ENCODE assay signal across 1 cellular context in genomic region chr7:130903358-130903974, GRCh38.
TF ChIP-seq lines count a peak whose summit lies in the region.

No MANE protein-coding gene starts in this region.

TF ChIP-seq in HEK293, 187 proteins besides CTCF, POLR2A, EP300 and RAD21 (continued from another document and continues in another):
- no peak for TF ChIP-seq ZNF214 (tag by site-specific recombination; IDR thresholded peaks at IDR 0.05; ENCODE audit: borderline replicate concordance)
- TF ChIP-seq HOXD13 (CRISPR knock-in tag; IDR thresholded peaks at IDR 0.05; ENCODE audit: borderline replicate concordance): no peak
- TF ChIP-seq ZSCAN23 (tag by site-specific recombination; IDR thresholded peaks at IDR 0.05): no peak
- TF ChIP-seq ZNF350 (tag by site-specific recombination; IDR thresholded peaks at IDR 0.05): no peak
- TF ChIP-seq INSM2 (tag by site-specific recombination; IDR thresholded peaks at IDR 0.05): peak; percentile 52
- TF ChIP-seq PBX3 (CRISPR knock-in tag; IDR thresholded peaks at IDR 0.05): no peak
- TF ChIP-seq ZNF169 (tag by site-specific recombination; IDR thresholded peaks at IDR 0.05): no peak
- TF ChIP-seq, protein P1, sequence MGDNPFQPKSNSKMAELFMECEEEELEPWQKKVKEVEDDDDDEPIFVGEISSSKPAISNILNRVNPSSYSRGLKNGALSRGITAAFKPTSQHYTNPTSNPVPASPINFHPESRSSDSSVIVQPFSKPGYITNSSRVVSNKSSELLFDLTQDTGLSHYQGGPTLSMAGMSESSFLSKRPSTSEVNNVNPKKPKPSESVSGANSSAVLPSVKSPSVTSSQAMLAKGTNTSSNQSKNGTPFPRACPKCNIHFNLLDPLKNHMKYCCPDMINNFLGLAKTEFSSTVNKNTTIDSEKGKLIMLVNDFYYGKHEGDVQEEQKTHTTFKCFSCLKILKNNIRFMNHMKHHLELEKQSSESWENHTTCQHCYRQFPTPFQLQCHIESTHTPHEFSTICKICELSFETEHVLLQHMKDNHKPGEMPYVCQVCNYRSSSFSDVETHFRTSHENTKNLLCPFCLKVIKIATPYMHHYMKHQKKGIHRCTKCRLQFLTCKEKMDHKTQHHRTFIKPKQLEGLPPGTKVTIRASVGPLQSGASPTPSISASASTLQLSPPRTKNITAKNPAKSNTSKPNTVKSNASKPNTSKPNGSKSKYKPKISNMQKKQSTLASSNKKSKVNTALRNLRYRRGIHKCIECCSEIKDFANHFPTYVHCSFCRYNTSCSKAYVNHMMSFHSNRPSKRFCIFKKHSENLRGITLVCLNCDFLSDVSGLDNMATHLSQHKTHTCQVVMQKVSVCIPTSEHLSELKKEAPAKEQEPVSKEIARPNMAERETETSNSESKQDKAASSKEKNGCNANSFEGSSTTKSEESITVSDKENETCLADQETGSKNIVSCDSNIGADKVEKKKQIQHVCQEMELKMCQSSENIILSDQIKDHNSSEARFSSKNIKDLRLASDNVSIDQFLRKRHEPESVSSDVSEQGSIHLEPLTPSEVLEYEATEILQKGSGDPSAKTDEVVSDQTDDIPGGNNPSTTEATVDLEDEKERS (tag by site-specific recombination; IDR thresholded peaks at IDR 0.05): no peak
- TF ChIP-seq ZNF292 (tag by site-specific recombination; IDR thresholded peaks at IDR 0.05; ENCODE audit: borderline replicate concordance, low read depth): no peak
- no peak for TF ChIP-seq ZIC2 (tag by site-specific recombination; IDR thresholded peaks at IDR 0.05)
- TF ChIP-seq, protein P2, sequence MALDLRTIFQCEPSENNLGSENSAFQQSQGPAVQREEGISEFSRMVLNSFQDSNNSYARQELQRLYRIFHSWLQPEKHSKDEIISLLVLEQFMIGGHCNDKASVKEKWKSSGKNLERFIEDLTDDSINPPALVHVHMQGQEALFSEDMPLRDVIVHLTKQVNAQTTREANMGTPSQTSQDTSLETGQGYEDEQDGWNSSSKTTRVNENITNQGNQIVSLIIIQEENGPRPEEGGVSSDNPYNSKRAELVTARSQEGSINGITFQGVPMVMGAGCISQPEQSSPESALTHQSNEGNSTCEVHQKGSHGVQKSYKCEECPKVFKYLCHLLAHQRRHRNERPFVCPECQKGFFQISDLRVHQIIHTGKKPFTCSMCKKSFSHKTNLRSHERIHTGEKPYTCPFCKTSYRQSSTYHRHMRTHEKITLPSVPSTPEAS (tag by site-specific recombination; IDR thresholded peaks at IDR 0.05): no peak
- no peak for TF ChIP-seq ZNF561 (tag by site-specific recombination; IDR thresholded peaks at IDR 0.05; ENCODE audit: borderline replicate concordance)
- TF ChIP-seq ZNF629 (tag by site-specific recombination; IDR thresholded peaks at IDR 0.05): peak; percentile 82
- TF ChIP-seq, protein P3, sequence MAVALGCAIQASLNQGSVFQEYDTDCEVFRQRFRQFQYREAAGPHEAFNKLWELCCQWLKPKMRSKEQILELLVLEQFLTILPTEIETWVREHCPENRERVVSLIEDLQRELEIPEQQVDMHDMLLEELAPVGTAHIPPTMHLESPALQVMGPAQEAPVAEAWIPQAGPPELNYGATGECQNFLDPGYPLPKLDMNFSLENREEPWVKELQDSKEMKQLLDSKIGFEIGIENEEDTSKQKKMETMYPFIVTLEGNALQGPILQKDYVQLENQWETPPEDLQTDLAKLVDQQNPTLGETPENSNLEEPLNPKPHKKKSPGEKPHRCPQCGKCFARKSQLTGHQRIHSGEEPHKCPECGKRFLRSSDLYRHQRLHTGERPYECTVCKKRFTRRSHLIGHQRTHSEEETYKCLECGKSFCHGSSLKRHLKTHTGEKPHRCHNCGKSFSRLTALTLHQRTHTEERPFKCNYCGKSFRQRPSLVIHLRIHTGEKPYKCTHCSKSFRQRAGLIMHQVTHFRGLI (tag by site-specific recombination; IDR thresholded peaks at IDR 0.05): no peak
- TF ChIP-seq ZNF76 (tag by site-specific recombination; IDR thresholded peaks at IDR 0.05; ENCODE audit: borderline replicate concordance, low read depth): no peak
- no peak for TF ChIP-seq ZNF10 (tag by site-specific recombination; IDR thresholded peaks at IDR 0.05)
- TF ChIP-seq, protein P4, sequence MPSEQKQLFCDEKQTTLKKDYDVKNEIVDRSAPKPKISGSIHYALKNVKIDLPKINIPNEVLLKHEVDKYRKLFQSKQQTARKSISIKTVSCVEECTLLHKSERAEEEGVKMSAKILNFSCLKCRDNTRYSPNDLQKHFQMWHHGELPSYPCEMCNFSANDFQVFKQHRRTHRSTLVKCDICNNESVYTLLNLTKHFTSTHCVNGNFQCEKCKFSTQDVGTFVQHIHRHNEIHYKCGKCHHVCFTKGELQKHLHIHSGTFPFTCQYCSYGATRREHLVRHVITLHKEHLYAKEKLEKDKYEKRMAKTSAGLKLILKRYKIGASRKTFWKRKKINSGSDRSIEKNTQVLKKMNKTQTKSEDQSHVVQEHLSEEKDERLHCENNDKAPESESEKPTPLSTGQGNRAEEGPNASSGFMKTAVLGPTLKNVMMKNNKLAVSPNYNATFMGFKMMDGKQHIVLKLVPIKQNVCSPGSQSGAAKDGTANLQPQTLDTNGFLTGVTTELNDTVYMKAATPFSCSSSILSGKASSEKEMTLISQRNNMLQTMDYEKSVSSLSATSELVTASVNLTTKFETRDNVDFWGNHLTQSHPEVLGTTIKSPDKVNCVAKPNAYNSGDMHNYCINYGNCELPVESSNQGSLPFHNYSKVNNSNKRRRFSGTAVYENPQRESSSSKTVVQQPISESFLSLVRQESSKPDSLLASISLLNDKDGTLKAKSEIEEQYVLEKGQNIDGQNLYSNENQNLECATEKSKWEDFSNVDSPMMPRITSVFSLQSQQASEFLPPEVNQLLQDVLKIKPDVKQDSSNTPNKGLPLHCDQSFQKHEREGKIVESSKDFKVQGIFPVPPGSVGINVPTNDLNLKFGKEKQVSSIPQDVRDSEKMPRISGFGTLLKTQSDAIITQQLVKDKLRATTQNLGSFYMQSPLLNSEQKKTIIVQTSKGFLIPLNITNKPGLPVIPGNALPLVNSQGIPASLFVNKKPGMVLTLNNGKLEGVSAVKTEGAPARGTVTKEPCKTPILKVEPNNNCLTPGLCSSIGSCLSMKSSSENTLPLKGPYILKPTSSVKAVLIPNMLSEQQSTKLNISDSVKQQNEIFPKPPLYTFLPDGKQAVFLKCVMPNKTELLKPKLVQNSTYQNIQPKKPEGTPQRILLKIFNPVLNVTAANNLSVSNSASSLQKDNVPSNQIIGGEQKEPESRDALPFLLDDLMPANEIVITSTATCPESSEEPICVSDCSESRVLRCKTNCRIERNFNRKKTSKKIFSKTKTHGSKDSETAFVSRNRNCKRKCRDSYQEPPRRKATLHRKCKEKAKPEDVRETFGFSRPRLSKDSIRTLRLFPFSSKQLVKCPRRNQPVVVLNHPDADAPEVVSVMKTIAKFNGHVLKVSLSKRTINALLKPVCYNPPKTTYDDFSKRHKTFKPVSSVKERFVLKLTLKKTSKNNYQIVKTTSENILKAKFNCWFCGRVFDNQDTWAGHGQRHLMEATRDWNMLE (tag by site-specific recombination; conservative IDR thresholded peaks at IDR 0.05; ENCODE audit: low read depth): no peak
- TF ChIP-seq HIC1 (tag by site-specific recombination; IDR thresholded peaks at IDR 0.05): peak; percentile 10; the same call in 1 of the 2 replicates
- no peak for TF ChIP-seq ZNF747 (tag by site-specific recombination; IDR thresholded peaks at IDR 0.05)
- 0 out of 2 replicates have a peak, but pooled peaks have one; percentile 17 for TF ChIP-seq ZNF324 (tag by site-specific recombination; IDR thresholded peaks at IDR 0.05)
- TF ChIP-seq ZNF19 (tag by site-specific recombination; IDR thresholded peaks at IDR 0.05; ENCODE audit: low read depth): no peak
- no peak for TF ChIP-seq ZNF221 (tag by site-specific recombination; IDR thresholded peaks at IDR 0.05; ENCODE audit: borderline replicate concordance)
- TF ChIP-seq ZXDB (tag by site-specific recombination; IDR thresholded peaks at IDR 0.05): no peak
- no peak for TF ChIP-seq ZNF670 (tag by site-specific recombination; IDR thresholded peaks at IDR 0.05; ENCODE audit: low read depth)
- no peak for TF ChIP-seq ZNF830 (tag by site-specific recombination; IDR thresholded peaks at IDR 0.05; ENCODE audit: low read depth)
- no peak for TF ChIP-seq KLF16 (tag by site-specific recombination; IDR thresholded peaks at IDR 0.05)
- TF ChIP-seq REPIN1 (tag by site-specific recombination; IDR thresholded peaks at IDR 0.05; ENCODE audit: low read depth): no peak
- TF ChIP-seq ZNF391 (tag by site-specific recombination; IDR thresholded peaks at IDR 0.05; ENCODE audit: borderline replicate concordance, low read depth): no peak
- TF ChIP-seq, protein P5, sequence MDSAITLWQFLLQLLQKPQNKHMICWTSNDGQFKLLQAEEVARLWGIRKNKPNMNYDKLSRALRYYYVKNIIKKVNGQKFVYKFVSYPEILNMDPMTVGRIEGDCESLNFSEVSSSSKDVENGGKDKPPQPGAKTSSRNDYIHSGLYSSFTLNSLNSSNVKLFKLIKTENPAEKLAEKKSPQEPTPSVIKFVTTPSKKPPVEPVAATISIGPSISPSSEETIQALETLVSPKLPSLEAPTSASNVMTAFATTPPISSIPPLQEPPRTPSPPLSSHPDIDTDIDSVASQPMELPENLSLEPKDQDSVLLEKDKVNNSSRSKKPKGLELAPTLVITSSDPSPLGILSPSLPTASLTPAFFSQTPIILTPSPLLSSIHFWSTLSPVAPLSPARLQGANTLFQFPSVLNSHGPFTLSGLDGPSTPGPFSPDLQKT (IDR thresholded peaks at IDR 0.05; ENCODE audit: borderline replicate concordance, low read depth, low read length): no peak
- TF ChIP-seq ZNF302 (tag by site-specific recombination; IDR thresholded peaks at IDR 0.05; ENCODE audit: low read depth): no peak
- TF ChIP-seq ZNF2 (tag by site-specific recombination; IDR thresholded peaks at IDR 0.05): no peak
- no peak for TF ChIP-seq ZNF354C (tag by site-specific recombination; IDR thresholded peaks at IDR 0.05; ENCODE audit: borderline replicate concordance, low read depth)
- TF ChIP-seq ZNF155 (tag by site-specific recombination; IDR thresholded peaks at IDR 0.05): no peak
- TF ChIP-seq, protein P6, sequence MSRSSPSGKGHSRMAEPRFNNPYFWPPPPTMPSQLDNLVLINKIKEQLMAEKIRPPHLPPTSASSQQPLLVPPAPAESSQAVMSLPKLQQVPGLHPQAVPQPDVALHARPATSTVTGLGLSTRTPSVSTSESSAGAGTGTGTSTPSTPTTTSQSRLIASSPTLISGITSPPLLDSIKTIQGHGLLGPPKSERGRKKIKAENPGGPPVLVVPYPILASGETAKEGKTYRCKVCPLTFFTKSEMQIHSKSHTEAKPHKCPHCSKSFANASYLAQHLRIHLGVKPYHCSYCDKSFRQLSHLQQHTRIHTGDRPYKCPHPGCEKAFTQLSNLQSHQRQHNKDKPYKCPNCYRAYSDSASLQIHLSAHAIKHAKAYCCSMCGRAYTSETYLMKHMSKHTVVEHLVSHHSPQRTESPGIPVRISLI (tag by site-specific recombination; IDR thresholded peaks at IDR 0.05): 0 out of 2 replicates have a peak, but pooled peaks have one; percentile 48
- TF ChIP-seq ZBTB6 (tag by site-specific recombination; IDR thresholded peaks at IDR 0.05): no peak
- no peak for TF ChIP-seq GLI2 (tag by site-specific recombination; IDR thresholded peaks at IDR 0.05; ENCODE audit: borderline replicate concordance, low read depth)
- TF ChIP-seq ZNF223 (tag by site-specific recombination; IDR thresholded peaks at IDR 0.05): no peak
- no peak for TF ChIP-seq ZNF174 (tag by site-specific recombination; IDR thresholded peaks at IDR 0.05)
- 0 out of 2 replicates have a peak, but pooled peaks have one; percentile 18 for TF ChIP-seq KLF8 (tag by site-specific recombination; IDR thresholded peaks at IDR 0.05)
